In the genomic region with DNA sequence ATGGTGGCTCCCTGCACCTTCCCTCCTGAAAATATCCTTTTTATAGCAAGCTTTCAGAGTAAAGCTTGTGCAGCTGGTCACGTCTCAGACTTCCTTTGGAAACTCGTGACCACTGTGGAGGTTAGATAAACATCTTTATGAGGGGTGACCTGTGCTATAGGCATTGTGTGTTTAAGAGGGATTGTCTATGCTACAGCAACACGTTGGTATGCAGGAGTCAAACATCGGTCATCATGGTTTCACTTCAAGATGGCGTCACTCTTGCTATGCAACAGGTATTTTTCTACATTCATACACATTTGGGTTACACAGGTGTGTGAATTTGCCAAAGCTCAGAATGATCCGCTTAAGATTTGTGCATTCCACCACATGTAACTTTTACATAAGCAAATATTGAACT, we compare ENCODE assay signal across 22 cellular contexts. TPM values are rescaled to one million over a fixed set of nuclear protein-coding genes. Genes with fewer than 3 reads are reported as not detected.
DNase-seq lines count a peak whose midpoint lies in the region; ATAC-seq, FAIRE-seq and TF ChIP-seq lines count a peak whose summit lies in the region.
"Had no signal": no experiment of that assay in that cellular context is flagged by ENCODE, and none has a peak within 500 bp of the region (broad histone marks: within the 10 kb centered on the region; RNA-seq: fewer than 3 reads in every experiment).

No MANE protein-coding gene starts in this region.

- H3K36me3 Mint-ChIP-seq in HFFc6 (ENCODE audit: low read depth) = no peaks in the 10 kb centered on the region
- H3K36me3 Mint-ChIP-seq: activated naive CD4-positive, alpha-beta T cell treated with anti-CD3 and anti-CD28 coated beads, Interleukin-2, amount 50 U/mL, for 24 hours had no signal

- H3K4me3 Mint-ChIP-seq in HFFc6 = no peak overlapping the region
- H3K4me3 Mint-ChIP-seq: activated CD8-positive, alpha-beta T cell treated with anti-CD3 and anti-CD28 coated beads for 36 hours; activated naive CD4-positive, alpha-beta T cell treated with anti-CD3 and anti-CD28 coated beads, Interleukin-2, amount 50 U/mL, for 24 hours; activated T-cell treated with anti-CD3 and anti-CD28 coated beads, Interleukin-2, amount 50 U/mL, for 4 hours; T-helper 17 cell had no signal

- no peaks in the 10 kb centered on the region for H3K9me3 ChIP-seq in Panc1 (ENCODE audit: control insufficient read depth, insufficient read depth, low read depth, low read length)
- no peaks in the 10 kb centered on the region for H3K9me3 ChIP-seq in adrenal gland (replicated peaks in 1 of 3)
- no peaks in the 10 kb centered on the region for H3K9me3 ChIP-seq in small intestine (ENCODE audit: control insufficient read depth, low read depth)
- H3K9me3 ChIP-seq: left ventricle myocardium inferior had no signal

- WGBS in adrenal gland, 4 donors = 66 to 73% (median 67%) methylated on average over 6 of the region's 6 CpGs
- 50 to 61% (median 51%) methylated on average over 6 of the region's 6 CpGs for whole genome bisulfite sequencing in small intestine, 3 donors

- H3K27ac ChIP-seq in Panc1 (ENCODE audit: low read length) = no peak overlapping the region
- no peak overlapping the region for H3K27ac ChIP-seq in epithelial cell of prostate
- H3K27ac ChIP-seq in adrenal gland = no peak overlapping the region
- H3K27ac ChIP-seq in small intestine (ENCODE audit: low read depth in 1 of 2, low read length in 1 of 2) = no peak overlapping the region
- H3K27ac ChIP-seq: left ventricle myocardium inferior had no signal

- TF ChIP-seq POLR2A in adrenal gland (IDR thresholded peaks at IDR 0.05) = no peak

- in situ Hi-C loops in Panc1 (cut with HindIII; ENCODE audit: low pct_unique_long_range_greater_than_20kb, low sequenced_read_pairs) = no loop called here

- H3K4me1 ChIP-seq in Panc1 (ENCODE audit: control insufficient read depth, insufficient read depth, low read length) (peaks cover 10% of the 10 kb centered on the region), adrenal gland (replicated peaks in 1 of 2) (peaks cover 0 to 4% of the 10 kb centered on the region in 2 donors), small intestine (ENCODE audit: control insufficient read depth in 2 of 2, insufficient read depth in 1 of 2, low read depth in 1 of 2, low read length in 1 of 2) (peaks cover 0 to 3% of the 10 kb centered on the region in 2 donors)
- H3K4me1 ChIP-seq: left ventricle myocardium inferior had no signal

- H3K4me1 Mint-ChIP-seq in HFFc6 (ENCODE audit: low read depth) = peaks cover 48% of the 10 kb centered on the region
- H3K4me1 Mint-ChIP-seq: activated naive CD4-positive, alpha-beta T cell treated with anti-CD3 and anti-CD28 coated beads, Interleukin-2, amount 50 U/mL, for 24 hours had no signal

- H3K27me3 Mint-ChIP-seq in HFFc6 (ENCODE audit: insufficient read depth) = peaks cover 8% of the 10 kb centered on the region

- H3K27me3 ChIP-seq in Panc1 (ENCODE audit: control insufficient read depth, insufficient read depth, low read length) = no peaks in the 10 kb centered on the region
- no peaks in the 10 kb centered on the region for H3K27me3 ChIP-seq in adrenal gland
- H3K27me3 ChIP-seq in small intestine (ENCODE audit: control insufficient read depth in 2 of 2, insufficient read depth in 2 of 2, low read length in 2 of 2) = no peaks in the 10 kb centered on the region

- peak; percentile 77 for DNase-seq in HFFc6
- no peak for DNase-seq in Panc1 (ENCODE audit: low read depth, low spot score)
- DNase-seq in epithelial cell of prostate (ENCODE audit: low read depth, low spot score) = peak; percentile 80
- peak; percentile 30 for DNase-seq in pulmonary artery endothelial cell (ENCODE audit: low read depth, low spot score)
- no peak for DNase-seq in adrenal gland
- no peak for DNase-seq in COLO829 (ENCODE audit: low spot score)
- DNase-seq in small intestine = no peak
- DNase-seq: activated CD4-positive, CD25-positive, alpha-beta regulatory T cell; activated CD8-positive, alpha-beta T cell treated with anti-CD3 and anti-CD28 coated beads for 36 hours; activated T-cell treated with anti-CD3 and anti-CD28 coated beads, Interleukin-2, amount 50 U/mL, for 4 hours; foreskin melanocyte; left ventricle myocardium inferior; NCI-H1930; SHP77 treated with DMSO at 0.1 percent for 48 hours; stimulated activated CD4-positive, alpha-beta T cell treated with anti-CD3 and anti-CD28 coated beads, Interleukin-2, amount 100 ng/mL, for 24 hours; T-helper 17 cell had no signal

- no peaks in the 10 kb centered on the region for H3K9me3 Mint-ChIP-seq in HFFc6
- H3K9me3 Mint-ChIP-seq: activated CD8-positive, alpha-beta T cell treated with anti-CD3 and anti-CD28 coated beads for 36 hours; activated naive CD4-positive, alpha-beta T cell treated with anti-CD3 and anti-CD28 coated beads, Interleukin-2, amount 50 U/mL, for 24 hours; activated T-cell treated with anti-CD3 and anti-CD28 coated beads, Interleukin-2, amount 50 U/mL, for 4 hours had no signal

- FAIRE-seq in small intestine (lab: Jason Lieb, UNC) = no peak
- FAIRE-seq: colon, urothelium cell line had no signal

- H3K4me3 ChIP-seq in Panc1 (ENCODE audit: low read depth in 2 of 2, low read length in 2 of 2) (no peak overlapping the region), adrenal gland (no peak overlapping the region), small intestine (ENCODE audit: low read depth in 1 of 2, low read length in 2 of 2) (no peak overlapping the region)
- H3K4me3 ChIP-seq: left ventricle myocardium inferior had no signal

- no TSS peak for BruUV-seq in Panc1 (replicated peaks; lab: Mats Ljungman, UMichigan)

- TF ChIP-seq CTCF in HFFc6 (IDR thresholded peaks at IDR 0.05) (no peak), Panc1 (IDR thresholded peaks at IDR 0.05) (no peak), adrenal gland (IDR thresholded peaks at IDR 0.05) (no peak)

- POLR2A ChIA-PET in Panc1 (lab: Charles Lee) = no interaction called here

- H3K36me3 ChIP-seq in Panc1 (ENCODE audit: control insufficient read depth, insufficient read depth, low read length) (no peaks in the 10 kb centered on the region), adrenal gland (replicated peaks in 1 of 2) (no peaks in the 10 kb centered on the region), small intestine (ENCODE audit: control insufficient read depth in 2 of 2, insufficient read depth in 2 of 2, low read length in 2 of 2) (no peaks in the 10 kb centered on the region)
- H3K36me3 ChIP-seq: left ventricle myocardium inferior had no signal

- CTCF ChIA-PET in Panc1 (lab: Charles Lee) = interaction anchor here (0.6 kb wide), 2 partner anchors 277 to 402 kb away, joined by 3 to 8 read pairs; no protein-coding TSS in a partner anchor

- peak; percentile 73 for ATAC-seq in Panc1
- ATAC-seq in GM19397 (IDR thresholded peaks at IDR 0.05; ENCODE audit: unreplicated experiment) = no peak
- ATAC-seq: activated CD8-positive, alpha-beta T cell treated with anti-CD3 and anti-CD28 coated beads for 36 hours; activated T-cell treated with anti-CD3 and anti-CD28 coated beads, Interleukin-2, amount 50 U/mL, for 4 hours; T-helper 17 cell had no signal

- H3K27ac Mint-ChIP-seq in HFFc6 = no peak overlapping the region
- H3K27ac Mint-ChIP-seq: activated CD8-positive, alpha-beta T cell treated with anti-CD3 and anti-CD28 coated beads for 36 hours; activated naive CD4-positive, alpha-beta T cell treated with anti-CD3 and anti-CD28 coated beads, Interleukin-2, amount 50 U/mL, for 24 hours; T-helper 17 cell had no signal

- intact Hi-C loops in Panc1 (cut with micrococcal nuclease; ENCODE audit: unreplicated experiment) (no loop called here), adrenal gland (cut with DNase I) (no loop called here)

RNA-seq across cellular contexts. Expression of a gene that starts 14.6 kb away (rescaled TPM):
- total RNA-seq in HFFc6 (2021; fragmentation: NEBNext Ultra II Directional; extraction: Animal tissue kit (Norgen Biotek cat#: 25700)) = 100 to 1,000 TPM in 2 of 6 experiments, 10 to 100 TPM in 4; 83.7 to 110 (median 97.3) TPM
- 50.1 TPM for total RNA-seq in Panc1 (2021; ENCODE audit: unreplicated experiment)
- 42.8 TPM for polyA plus RNA-seq in Panc1 (2012; ENCODE audit: insufficient read length)
- 36.8 and 48.1 TPM in 2 replicates for total RNA-seq in pulmonary artery endothelial cell
- total RNA-seq in adrenal gland = 10 to 100 TPM; 50.2 to 80.1 (median 68.2) TPM
- polyA plus RNA-seq in adrenal gland = 100 to 1,000 TPM in 1 of 3 donors, 10 to 100 TPM in 2; 67.4 to 105 (median 70.6) TPM
- 10 to 100 TPM; 57.3 to 67.8 (median 63.8) TPM for polyA plus RNA-seq in small intestine

RNA-seq across cellular contexts. Expression of a gene that starts 21.2 kb away (rescaled TPM):
- not detected for total RNA-seq in HFFc6 (2021; fragmentation: NEBNext Ultra II Directional; extraction: Animal tissue kit (Norgen Biotek cat#: 25700))
- total RNA-seq in Panc1 (2021; ENCODE audit: unreplicated experiment) (not detected), pulmonary artery endothelial cell (not detected in 2 replicates), adrenal gland (1 to 10 TPM in 3 of 8 donors, under 1 TPM in 3, not detected in 2; 0.22 to 7.0 (median 3.4) TPM)
- polyA plus RNA-seq in Panc1 (2012; ENCODE audit: insufficient read length) = not detected
- polyA plus RNA-seq in adrenal gland (10 to 100 TPM in 2 of 3 donors, 1 to 10 TPM in 1; 6.9 to 21.6 (median 21.3) TPM), small intestine (10 to 100 TPM in 1 of 3 donors, 1 to 10 TPM in 1, not detected in 1; 2.7 to 10.6 TPM)
- total RNA-seq: G401, NCI-H460, T-helper 17 cell had no signal

Comparison
In these comparisons a context has a peak if more than half of its experiments do, and no peak if none do; other contexts are left out.
1. DNase-seq: peak in HFFc6 (single experiment), epithelial cell of prostate (single experiment) and pulmonary artery endothelial cell (single experiment); none in Panc1 (single experiment), adrenal gland (0 of 7), COLO829 (single experiment) and small intestine (single experiment).